Comparison of ENCODE assay signal across 12 cellular contexts in genomic region chr14:99579077-99579836, GRCh38. TPM values are rescaled to one million over a fixed set of nuclear protein-coding genes. Genes with fewer than 3 reads are reported as not detected.
DNase-seq lines count a peak whose midpoint lies in the region; ATAC-seq and TF ChIP-seq lines count a peak whose summit lies in the region.
"Had no signal": no experiment of that assay in that cellular context is flagged by ENCODE, and none has a peak within 500 bp of the region (broad histone marks: within the 10 kb centered on the region; RNA-seq: fewer than 3 reads in every experiment).

No MANE protein-coding gene starts in this region.

- intact Hi-C loops in mammary epithelial cell (cut with micrococcal nuclease) (loop anchor here (2.0 kb wide), 1 partner anchor 16 kb away; no protein-coding TSS in a partner anchor), transverse colon (cut with DNase I; ENCODE audit: low total_unique reads) (no loop called here)

- H3K27ac Mint-ChIP-seq in memory B cell = no peak overlapping the region
- H3K27ac Mint-ChIP-seq in neural progenitor cell = no peak overlapping the region

- H3K4me1 Mint-ChIP-seq in memory B cell (peaks cover 12% of the 10 kb centered on the region), neural progenitor cell (peaks cover 78% of the 10 kb centered on the region)

- no peak for TF ChIP-seq EP300 in transverse colon (IDR thresholded peaks at IDR 0.05; ENCODE audit: low read depth)

- H3K36me3 Mint-ChIP-seq in memory B cell (no peaks in the 10 kb centered on the region), neural progenitor cell (peaks cover 5% of the 10 kb centered on the region)

- 13% methylated on average over 4 of the region's 11 CpGs for WGBS in mammary epithelial cell (ENCODE audit: low coverage, missing lambda C conversion rate)
- 40 to 43% methylated on average over 1 to 9 of the region's 11 CpGs for WGBS in transverse colon (ENCODE audit: low coverage in 1 of 2), 2 donors

- H3K27me3 ChIP-seq in HUES6 (ENCODE audit: control insufficient read depth, insufficient read depth, low read length) = no peaks in the 10 kb centered on the region
- H3K27me3 ChIP-seq in mammary epithelial cell (ENCODE audit: insufficient read depth, low read length) = no peaks in the 10 kb centered on the region
- no peaks in the 10 kb centered on the region for H3K27me3 ChIP-seq in transverse colon
- H3K27me3 ChIP-seq in neural progenitor cell = no peaks in the 10 kb centered on the region

- TF ChIP-seq POLR2A in transverse colon (IDR thresholded peaks at IDR 0.05) = no peak

- H3K4me2 ChIP-seq in mammary epithelial cell (ENCODE audit: insufficient read depth, low read depth, low read length) = peak overlapping the region; percentile 79
- no peak overlapping the region for H3K4me2 ChIP-seq in neural progenitor cell

- peak; percentile 63 for DNase-seq in mammary epithelial cell
- no peak for DNase-seq in memory B cell (ENCODE audit: low spot score in 2 of 2)
- peak; percentile 86 for DNase-seq in transverse colon
- DNase-seq in neural progenitor cell (ENCODE audit: low spot score) = no peak
- no peak for DNase-seq in AML-193 (lab: John Stamatoyannopoulos, UW)
- no peak for DNase-seq in DMS79 (lab: John Stamatoyannopoulos, UW)
- DNase-seq: activated naive CD4-positive, alpha-beta T cell treated with Interleukin-2 at 50 U/mL for 16 hours; midbrain; stimulated activated CD4-positive, alpha-beta T cell treated with anti-CD3 and anti-CD28 coated beads, Interleukin-4, amount 100 ng/mL, for 1 hour had no signal

- peaks cover 10% of the 10 kb centered on the region for H3K27me3 Mint-ChIP-seq in memory B cell
- peaks cover 8% of the 10 kb centered on the region for H3K27me3 Mint-ChIP-seq in neural progenitor cell (ENCODE audit: insufficient read depth, low read depth)

- ATAC-seq in memory B cell (ENCODE audit: low read depth) = peak; percentile 57
- ATAC-seq in GM18909 (IDR thresholded peaks at IDR 0.05; ENCODE audit: poor library complexity, unreplicated experiment) = no peak

- H3K4me3 Mint-ChIP-seq in memory B cell (no peak overlapping the region), neural progenitor cell (no peak overlapping the region)

- H4K20me1 ChIP-seq in mammary epithelial cell (ENCODE audit: insufficient read depth, low read length) = no peaks in the 10 kb centered on the region
- H4K20me1 ChIP-seq in neural progenitor cell (ENCODE audit: low read depth) = peaks cover 99% of the 10 kb centered on the region

- CTCF ChIA-PET in mammary epithelial cell (lab: Charles Lee; ENCODE audit: low non-redundant PET) = no interaction called here

- H3K9me3 Mint-ChIP-seq in memory B cell = no peaks in the 10 kb centered on the region
- H3K9me3 Mint-ChIP-seq in neural progenitor cell = no peaks in the 10 kb centered on the region

- in situ Hi-C loops in mammary epithelial cell (cut with MboI; ENCODE audit: low sequenced_read_pairs in 2 of 2) (no loop called here), transverse colon (cut with MboI; ENCODE audit: low pct_ligation_motif_present in 1 of 4, low pct_unique_long_range_greater_than_20kb in 1 of 4, low sequenced_read_pairs in 3 of 4) (no loop called here)

- H3K4me3 ChIP-seq in HUES6 (ENCODE audit: low read depth, low read length) = no peak overlapping the region
- H3K4me3 ChIP-seq in mammary epithelial cell (replicated peaks in 1 of 3; ENCODE audit: insufficient read depth in 1 of 3, low read depth in 2 of 3, low read length in 3 of 3) = peak overlapping the region in 2 of 3 experiments; percentile 5 to 26
- peak overlapping the region in 2 of 4 donors; percentile 7 to 17 for H3K4me3 ChIP-seq in transverse colon
- no peak overlapping the region for H3K4me3 ChIP-seq in neural progenitor cell
- H3K4me3 ChIP-seq: K562 had no signal

- H3K79me2 ChIP-seq in mammary epithelial cell (ENCODE audit: insufficient read depth, low read length) (peaks cover 79% of the 10 kb centered on the region), neural progenitor cell (ENCODE audit: low read depth) (peaks cover 83% of the 10 kb centered on the region)

- TSS peak; percentile 60 for BruUV-seq in mammary epithelial cell (replicated peaks; lab: Mats Ljungman, UMichigan)

- H3F3A ChIP-seq in neural progenitor cell (ENCODE audit: low read depth) = peaks cover 35% of the 10 kb centered on the region

- H3K9ac ChIP-seq in HUES6 (ENCODE audit: low read length) (peak overlapping the region; percentile 53), mammary epithelial cell (ENCODE audit: insufficient read depth, low read length) (peak overlapping the region; percentile 47), neural progenitor cell (no peak overlapping the region)

- no peaks in the 10 kb centered on the region for H3K36me3 ChIP-seq in HUES6 (ENCODE audit: control insufficient read depth, insufficient read depth, low read length)
- H3K36me3 ChIP-seq in mammary epithelial cell (ENCODE audit: insufficient read depth, low read length) = peaks cover 1% of the 10 kb centered on the region
- H3K36me3 ChIP-seq in transverse colon = no peaks in the 10 kb centered on the region
- no peaks in the 10 kb centered on the region for H3K36me3 ChIP-seq in neural progenitor cell

- H3K9me3 ChIP-seq in HUES6 (ENCODE audit: control insufficient read depth, insufficient read depth, low read depth, low read length) (no peaks in the 10 kb centered on the region), mammary epithelial cell (replicated peaks; ENCODE audit: insufficient read depth, low read length) (no peaks in the 10 kb centered on the region), transverse colon (no peaks in the 10 kb centered on the region), neural progenitor cell (ENCODE audit: low read depth) (no peaks in the 10 kb centered on the region)

- peaks cover 52% of the 10 kb centered on the region for H3K4me1 ChIP-seq in HUES6 (ENCODE audit: control insufficient read depth, insufficient read depth, low read length)
- peaks cover 61% of the 10 kb centered on the region for H3K4me1 ChIP-seq in mammary epithelial cell (ENCODE audit: insufficient read depth, low read length)
- H3K4me1 ChIP-seq in transverse colon = peaks cover 58 to 68% (median 66%) of the 10 kb centered on the region in 4 donors
- H3K4me1 ChIP-seq in neural progenitor cell = peaks cover 45% of the 10 kb centered on the region

- H2AFZ ChIP-seq in mammary epithelial cell (ENCODE audit: low read depth, low read length) (peak overlapping the region; percentile 71), neural progenitor cell (replicated peaks) (no peak overlapping the region)

- dilution Hi-C loops in mammary epithelial cell (cut with HindIII; ENCODE audit: low sequenced_read_pairs) = no loop called here

- H3K27ac ChIP-seq in HUES6 (ENCODE audit: low read depth, low read length) (peak overlapping the region; percentile 39; the same call in 1 of the 2 replicates), mammary epithelial cell (ENCODE audit: insufficient read depth, low read depth, low read length) (peak overlapping the region; percentile 85), transverse colon (peak overlapping the region; percentile 82 to 89 (median 86)), neural progenitor cell (no peak overlapping the region)

- TF ChIP-seq CTCF in mammary epithelial cell (conservative IDR thresholded peaks at IDR 0.05 in 1 of 2, IDR thresholded peaks at IDR 0.05 in 1 of 2; ENCODE audit: extremely low read depth in 1 of 2, insufficient read depth in 1 of 2, low read depth in 1 of 2, low read length in 2 of 2) (no peak), transverse colon (IDR thresholded peaks at IDR 0.05) (no peak), neural progenitor cell (IDR thresholded peaks at IDR 0.05) (no peak)

RNA-seq across cellular contexts. Expression of gene CCDC85C, which starts 24.8 kb away (rescaled TPM):
- total RNA-seq in mammary epithelial cell (10 to 100 TPM in 1 of 2 donors, 1 to 10 TPM in 1; 8.3 to 32.6 TPM), transverse colon (10 to 100 TPM; 19.3 to 55.4 (median 45.7) TPM), neural progenitor cell (ENCODE audit: low replicate concordance) (19.0 and 41.3 TPM in 2 replicates)
- 15.1 TPM for polyA plus RNA-seq in mammary epithelial cell
- 13.6 TPM for polyA minus RNA-seq in mammary epithelial cell

Comparison
In these comparisons a context has a peak if more than half of its experiments do, and no peak if none do; other contexts are left out.
1. H3K4me3 ChIP-seq: peak in mammary epithelial cell (2 of 3); none in HUES6 (single experiment) and neural progenitor cell (single experiment).
2. DNase-seq: peak in mammary epithelial cell (single experiment) and transverse colon (single experiment); none in memory B cell (0 of 2), neural progenitor cell (single experiment), AML-193 (0 of 2) and DMS79 (single experiment).